ENCODE assay signal across 18 cellular contexts in the genomic region with DNA sequence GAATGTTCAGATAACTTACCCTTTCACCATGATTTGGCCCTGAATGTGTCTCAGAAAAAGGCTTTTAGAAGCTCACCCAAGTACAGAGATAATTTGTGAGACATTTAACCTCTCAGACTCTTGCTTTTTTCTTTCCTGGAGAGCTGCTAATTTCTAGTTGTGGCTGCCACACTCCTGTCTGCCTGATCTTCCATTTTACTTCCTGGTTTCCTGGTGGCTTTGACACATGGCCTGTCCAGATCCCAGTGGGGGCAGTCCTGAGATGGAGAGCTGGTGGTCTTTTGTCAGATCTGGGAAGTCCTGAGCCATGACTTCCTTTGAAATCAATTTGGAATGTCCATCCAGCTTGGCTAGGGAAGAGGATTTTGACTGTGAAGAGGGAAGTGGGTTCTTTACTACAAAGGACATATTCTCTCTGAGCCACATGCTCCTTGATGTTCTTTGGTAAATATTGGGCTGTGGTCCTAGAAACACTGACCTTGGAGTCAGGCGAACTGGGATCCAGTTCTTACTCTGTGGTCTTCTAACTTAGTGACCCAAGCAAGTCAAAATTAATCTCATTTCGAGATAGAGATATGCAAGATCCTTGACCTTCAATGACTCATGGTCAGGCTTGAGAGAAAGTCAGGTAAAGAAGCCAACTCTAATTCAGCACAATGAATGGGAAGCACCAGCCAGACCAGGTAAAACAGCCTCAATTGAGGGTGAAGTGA.
DNase-seq lines count a peak whose midpoint lies in the region; ATAC-seq and TF ChIP-seq lines count a peak whose summit lies in the region.
"Had no signal": no experiment of that assay in that cellular context is flagged by ENCODE, and none has a peak within 500 bp of the region (broad histone marks: within the 10 kb centered on the region; RNA-seq: fewer than 3 reads in every experiment).

No MANE protein-coding gene starts in this region.

- H3K36me3 ChIP-seq in left ventricle myocardium inferior (no peaks in the 10 kb centered on the region), esophagus muscularis mucosa (no peaks in the 10 kb centered on the region), osteoblast (ENCODE audit: insufficient read depth, low read length) (peaks cover 2% of the 10 kb centered on the region), upper lobe of left lung (no peaks in the 10 kb centered on the region)
- H3K36me3 ChIP-seq: BLaER1 treated with 17β-estradiol and CSF1 and Interleukin-3, amounts not matched to agents 10 nM and 100 nM had no signal

- intact Hi-C loops in left ventricle myocardium inferior (cut with micrococcal nuclease) (no loop called here), Right ventricle myocardium inferior (cut with DNase I) (no loop called here), esophagus muscularis mucosa (cut with DNase I) (no loop called here)

- no peak overlapping the region for H3K4me2 ChIP-seq in osteoblast (ENCODE audit: insufficient read depth, low read length)
- H3K4me2 ChIP-seq: BLaER1 treated with 17β-estradiol and CSF1 and Interleukin-3, amounts not matched to agents 10 nM and 100 nM had no signal

- ATAC-seq in Right ventricle myocardium inferior, result no peak
- no peak for ATAC-seq in upper lobe of left lung (ENCODE audit: low FRiP score in 2 of 2)
- ATAC-seq in GM21576 (IDR thresholded peaks at IDR 0.05; ENCODE audit: unreplicated experiment), result no peak
- ATAC-seq in GM18868 (IDR thresholded peaks at IDR 0.05; ENCODE audit: unreplicated experiment), result no peak

- no peak for TF ChIP-seq POLR2A in esophagus muscularis mucosa (IDR thresholded peaks at IDR 0.05; ENCODE audit: low read depth)
- TF ChIP-seq POLR2A in upper lobe of left lung (IDR thresholded peaks at IDR 0.05), result no peak

- peak overlapping the region; percentile 11 for H3K27ac ChIP-seq in left ventricle myocardium inferior (replicated peaks)
- peak overlapping the region; percentile 49 to 80 (median 67) for H3K27ac ChIP-seq in esophagus muscularis mucosa (replicated peaks in 1 of 4)
- no peak overlapping the region for H3K27ac ChIP-seq in osteoblast (ENCODE audit: low read depth, low read length)
- peak overlapping the region; percentile 7 to 69 (median 52) for H3K27ac ChIP-seq in upper lobe of left lung
- H3K27ac ChIP-seq: BLaER1 treated with 17β-estradiol and CSF1 and Interleukin-3, amounts not matched to agents 10 nM and 100 nM; RWPE1; SJSA1 had no signal

- H2AFZ ChIP-seq in osteoblast (ENCODE audit: low read length), result no peak overlapping the region

- no peak for TF ChIP-seq EP300 in esophagus muscularis mucosa (IDR thresholded peaks at IDR 0.05)
- no peak for TF ChIP-seq EP300 in upper lobe of left lung (IDR thresholded peaks at IDR 0.05)

- H3K27me3 ChIP-seq in left ventricle myocardium inferior (ENCODE audit: low read depth) (no peaks in the 10 kb centered on the region), esophagus muscularis mucosa (no peaks in the 10 kb centered on the region), osteoblast (ENCODE audit: insufficient read depth, low read length) (no peaks in the 10 kb centered on the region), upper lobe of left lung (no peaks in the 10 kb centered on the region)
- H3K27me3 ChIP-seq: BLaER1 treated with 17β-estradiol and CSF1 and Interleukin-3, amounts not matched to agents 10 nM and 100 nM; SJSA1 had no signal

- DNase-seq in left ventricle myocardium inferior (no peak), Right ventricle myocardium inferior (ENCODE audit: missing footprints) (no peak), esophagus muscularis mucosa (ENCODE audit: extremely low spot score) (no peak), osteoblast (ENCODE audit: insufficient read length, low spot score, missing footprints) (peak; percentile 58), upper lobe of left lung (no peak), germinal center (ENCODE audit: low spot score) (no peak)
- DNase-seq: 8988T, GOT3, Karpas-422, NCI-H1105 treated with DMSO at 0.1 percent for 48 hours, NCI-H187 treated with DMSO at 0.1 percent for 48 hours, NCI-H2171 treated with DMSO at 0.1 percent for 48 hours, NCI-H510A treated with DMSO at 0.1 percent for 48 hours had no signal

- TF ChIP-seq CTCF in left ventricle myocardium inferior (IDR thresholded peaks at IDR 0.05; ENCODE audit: borderline replicate concordance), result no peak
- no peak for TF ChIP-seq CTCF in esophagus muscularis mucosa (IDR thresholded peaks at IDR 0.05)
- no peak for TF ChIP-seq CTCF in osteoblast (IDR thresholded peaks at IDR 0.05; ENCODE audit: extremely low read depth, low read depth, low read length)
- no peak for TF ChIP-seq CTCF in upper lobe of left lung (IDR thresholded peaks at IDR 0.05)

- H3K9me3 ChIP-seq in left ventricle myocardium inferior (replicated peaks) (no peaks in the 10 kb centered on the region), esophagus muscularis mucosa (no peaks in the 10 kb centered on the region), osteoblast (ENCODE audit: low read depth, low read length) (no peaks in the 10 kb centered on the region), upper lobe of left lung (no peaks in the 10 kb centered on the region)
- H3K9me3 ChIP-seq: BLaER1 treated with 17β-estradiol and CSF1 and Interleukin-3, amounts not matched to agents 10 nM and 100 nM; SJSA1 had no signal

- whole genome bisulfite sequencing in esophagus muscularis mucosa, result 73% methylated on average over 2 of the region's 2 CpGs
- 58 to 71% methylated on average over 2 of the region's 2 CpGs for WGBS in upper lobe of left lung, 2 donors

- peaks cover 48% of the 10 kb centered on the region for H4K20me1 ChIP-seq in osteoblast (ENCODE audit: insufficient read depth, low read length)
- H4K20me1 ChIP-seq: BLaER1 treated with 17β-estradiol and CSF1 and Interleukin-3, amounts not matched to agents 10 nM and 100 nM had no signal

- H3K4me1 ChIP-seq in left ventricle myocardium inferior (peaks cover 62% of the 10 kb centered on the region), esophagus muscularis mucosa (peaks cover 25 to 91% (median 83%) of the 10 kb centered on the region in 4 donors), osteoblast (ENCODE audit: insufficient read depth, low read length) (peaks cover 38% of the 10 kb centered on the region), upper lobe of left lung (peaks cover 12 to 42% (median 22%) of the 10 kb centered on the region in 4 donors)
- H3K4me1 ChIP-seq: BLaER1 treated with 17β-estradiol and CSF1 and Interleukin-3, amounts not matched to agents 10 nM and 100 nM had no signal

- H3K4me3 ChIP-seq in left ventricle myocardium inferior (no peak overlapping the region), esophagus muscularis mucosa (no peak overlapping the region), osteoblast (ENCODE audit: insufficient read depth, low read length) (no peak overlapping the region), upper lobe of left lung (no peak overlapping the region)
- H3K4me3 ChIP-seq: BLaER1 treated with 17β-estradiol and CSF1 and Interleukin-3, amounts not matched to agents 10 nM and 100 nM; SJSA1 had no signal

- peaks cover 81% of the 10 kb centered on the region for H3K79me2 ChIP-seq in osteoblast (ENCODE audit: insufficient read depth, low read length)
